9 cellular contexts compared by ENCODE assay signal in the genomic region with DNA sequence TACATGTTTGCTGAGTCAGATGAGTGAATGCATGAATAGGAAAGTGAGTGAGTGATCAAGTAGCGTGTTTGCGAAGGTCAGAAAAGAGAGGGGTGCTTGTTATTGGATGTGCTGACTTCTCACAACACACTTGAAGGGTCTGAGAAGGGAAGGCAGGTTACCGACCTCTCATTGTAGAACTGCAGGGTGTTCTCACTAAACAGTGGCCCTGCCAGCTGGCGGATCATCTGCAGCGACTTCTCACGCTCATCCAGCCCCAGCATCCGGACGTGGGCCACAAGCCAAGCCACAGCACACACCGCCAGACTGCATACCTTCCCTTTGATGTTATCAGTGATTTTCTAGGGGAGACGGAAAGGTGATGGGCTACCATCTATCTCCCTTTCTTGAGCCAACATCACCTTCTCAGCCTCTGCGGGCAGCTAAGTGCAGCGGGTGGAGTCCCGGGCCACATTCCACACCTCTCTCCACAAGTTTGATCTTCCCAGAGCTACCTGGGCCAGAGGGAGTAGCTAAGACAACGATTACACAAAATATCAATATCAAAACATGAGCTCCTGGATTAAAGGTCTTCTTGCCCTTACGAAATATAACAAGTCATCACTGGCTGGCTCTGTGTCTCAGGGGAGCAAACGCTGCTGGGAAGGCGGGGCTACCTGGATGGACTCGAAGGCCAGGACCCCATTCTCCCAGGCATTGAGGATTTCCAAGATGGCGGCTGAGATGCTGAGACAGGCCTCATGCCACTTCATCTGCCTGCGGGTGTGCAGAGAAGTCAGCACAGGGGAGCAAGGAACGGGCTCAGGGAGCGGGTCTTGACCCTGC. TPM values are rescaled to one million over a fixed set of nuclear protein-coding genes. Genes with fewer than 3 reads are reported as not detected.
DNase-seq lines count a peak whose midpoint lies in the region; ATAC-seq, FAIRE-seq and TF ChIP-seq lines count a peak whose summit lies in the region.
"Had no signal": no experiment of that assay in that cellular context is flagged by ENCODE, and none has a peak within 500 bp of the region (broad histone marks: within the 10 kb centered on the region; RNA-seq: fewer than 3 reads in every experiment).

No MANE protein-coding gene starts in this region.

- H3K4me3 ChIP-seq in A549 (no peak overlapping the region), fibroblast of pulmonary artery (replicated peaks; ENCODE audit: low read depth, low read length) (no peak overlapping the region)

- H3K9me3 ChIP-seq in A549, result no peaks in the 10 kb centered on the region

- DNase-seq in A549 (ENCODE audit: low read depth in 1 of 2, low spot score in 1 of 2) (no peak), LoVo (ENCODE audit: low spot score) (peak; percentile 34), activated T-cell treated with anti-CD3 and anti-CD28 coated beads for 24 hours (ENCODE audit: low read depth) (peak; percentile 7), fibroblast of pulmonary artery (ENCODE audit: low read depth) (peak; percentile 35), Right ventricle myocardium superior (no peak), NCI-H187 treated with DMSO at 0.1 percent for 48 hours (lab: John Stamatoyannopoulos, UW) (no peak)

- no peak for FAIRE-seq in A549 (lab: Jason Lieb, UNC)

- TF ChIP-seq CTCF in A549 (IDR thresholded peaks at IDR 0.05) (no peak), fibroblast of pulmonary artery (IDR thresholded peaks at IDR 0.05; ENCODE audit: low read length, missing control alignments) (no peak)

- H3K4me1 ChIP-seq in A549, result peaks cover 31% of the 10 kb centered on the region

- CTCF ChIA-PET in A549 (lab: Yijun Ruan, JAX), result interaction anchor here (0.6 to 23.2 kb wide), 51 partner anchors 13 to 404 kb away, joined by 3 to 625 read pairs (median 5); a partner anchor contains a TSS

- intact Hi-C loops in Right ventricle myocardium superior (cut with DNase I), result no loop called here

- H3K4me2 ChIP-seq in A549, result no peak overlapping the region

- ATAC-seq in A549 (no peak), HG03159 (IDR thresholded peaks at IDR 0.05; ENCODE audit: unreplicated experiment) (no peak), GM18873 (IDR thresholded peaks at IDR 0.05; ENCODE audit: low FRiP score, unreplicated experiment) (no peak), Right ventricle myocardium superior (ENCODE audit: poor library complexity) (no peak)

- WGBS in A549 (ENCODE audit: missing lambda C conversion rate), result 91% methylated on average over 21 of the region's 22 CpGs

- POLR2A ChIA-PET in A549 (lab: Yijun Ruan, JAX), result no interaction called here

- peak overlapping the region; percentile 30 to 56; a peak in 3 of 6 replicates for H3K27ac ChIP-seq in A549

- no peak for TF ChIP-seq EP300 in A549 (IDR thresholded peaks at IDR 0.05)

- TF ChIP-seq POLR2A in A549 (IDR thresholded peaks at IDR 0.05; ENCODE audit: low read length), result no peak

- no peak for TF ChIP-seq RAD21 in A549 (conservative IDR thresholded peaks at IDR 0.05 in 1 of 2, IDR thresholded peaks at IDR 0.05 in 1 of 2)

TF ChIP-seq in A549, 52 proteins besides CTCF, POLR2A, EP300 and RAD21:
- TF ChIP-seq, protein P1, sequence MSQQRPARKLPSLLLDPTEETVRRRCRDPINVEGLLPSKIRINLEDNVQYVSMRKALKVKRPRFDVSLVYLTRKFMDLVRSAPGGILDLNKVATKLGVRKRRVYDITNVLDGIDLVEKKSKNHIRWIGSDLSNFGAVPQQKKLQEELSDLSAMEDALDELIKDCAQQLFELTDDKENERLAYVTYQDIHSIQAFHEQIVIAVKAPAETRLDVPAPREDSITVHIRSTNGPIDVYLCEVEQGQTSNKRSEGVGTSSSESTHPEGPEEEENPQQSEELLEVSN (IDR thresholded peaks at IDR 0.05; ENCODE audit: borderline replicate concordance, low read depth), result no peak
- TF ChIP-seq CBX8 (IDR thresholded peaks at IDR 0.05) (no peak), MAFK (IDR thresholded peaks at IDR 0.05; ENCODE audit: partially characterized antibody) (peak; percentile 31), ZNF302 (CRISPR knock-in tag; IDR thresholded peaks at IDR 0.05) (no peak), SMC3 (IDR thresholded peaks at IDR 0.05) (no peak), PHF8 (IDR thresholded peaks at IDR 0.05; ENCODE audit: borderline replicate concordance, low read depth) (no peak), CHD4 (IDR thresholded peaks at IDR 0.05; ENCODE audit: borderline replicate concordance) (no peak)

RNA-seq across cellular contexts. Expression of a gene that starts 11.0 kb away (rescaled TPM):
- 0.41 TPM in 1 of 2 replicates, not detected in the other for polyA plus RNA-seq in A549 (2011; rRNA removed)
- 0.03 TPM in 1 of 2 replicates, not detected in the other for polyA plus RNA-seq in A549 (2012; cell fraction: cytosol; rRNA removed)
- polyA plus RNA-seq in A549 (2012; cell fraction: nucleus; rRNA removed), result 0.04 TPM in 1 of 2 replicates, not detected in the other
- polyA plus RNA-seq in A549 (2017; fragmentation: RNase III; extraction: RNeasy Plus Mini Kit Qiagen cat#74134 plus additional on column Dnase treatment), result not detected in 3 replicates
- not detected in 2 replicates for polyA minus RNA-seq in A549 (2011; rRNA and poly(A)+ RNA removed)
- total RNA-seq in Right ventricle myocardium superior, result not detected
- total RNA-seq: mucosa of gallbladder had no signal

RNA-seq across cellular contexts. Expression of a gene that starts 28.0 kb away (rescaled TPM):
- polyA plus RNA-seq in A549 (2011; rRNA removed), result 63.6 and 89.5 TPM in 2 replicates
- 85.2 and 102 TPM in 2 replicates for polyA plus RNA-seq in A549 (2012; cell fraction: cytosol; rRNA removed)
- 320 and 427 TPM in 2 replicates for polyA plus RNA-seq in A549 (2012; cell fraction: nucleus; rRNA removed)
- 60.7 to 64.5 TPM (median 60.8 TPM) in 3 replicates for polyA plus RNA-seq in A549 (2017; fragmentation: RNase III; extraction: RNeasy Plus Mini Kit Qiagen cat#74134 plus additional on column Dnase treatment)
- polyA minus RNA-seq in A549 (2011; rRNA and poly(A)+ RNA removed), result 129 and 130 TPM in 2 replicates
- total RNA-seq in Right ventricle myocardium superior, result 54.0 TPM

RNA-seq across cellular contexts. Expression of a gene that starts 36.6 kb away (rescaled TPM):
- polyA plus RNA-seq in A549 (2011; rRNA removed), result 20.1 and 27.4 TPM in 2 replicates
- 12.5 and 15.3 TPM in 2 replicates for polyA plus RNA-seq in A549 (2012; cell fraction: cytosol; rRNA removed)
- 10.5 and 13.1 TPM in 2 replicates for polyA plus RNA-seq in A549 (2012; cell fraction: nucleus; rRNA removed)
- 16.1 to 23.7 TPM (median 22.5 TPM) in 3 replicates for polyA plus RNA-seq in A549 (2017; fragmentation: RNase III; extraction: RNeasy Plus Mini Kit Qiagen cat#74134 plus additional on column Dnase treatment)
- polyA minus RNA-seq in A549 (2011; rRNA and poly(A)+ RNA removed), result 25.5 and 26.9 TPM in 2 replicates
- total RNA-seq in Right ventricle myocardium superior, result 80.0 TPM

RNA-seq across cellular contexts. Expression of a gene that starts 45.6 kb away (rescaled TPM):
- polyA plus RNA-seq in A549 (2011; rRNA removed), result 87.7 and 113 TPM in 2 replicates
- polyA plus RNA-seq in A549 (2012; cell fraction: cytosol; rRNA removed), result 172 and 210 TPM in 2 replicates
- polyA plus RNA-seq in A549 (2012; cell fraction: nucleus; rRNA removed), result 255 and 268 TPM in 2 replicates
- 186 to 193 TPM (median 187 TPM) in 3 replicates for polyA plus RNA-seq in A549 (2017; fragmentation: RNase III; extraction: RNeasy Plus Mini Kit Qiagen cat#74134 plus additional on column Dnase treatment)
- 146 and 167 TPM in 2 replicates for polyA minus RNA-seq in A549 (2011; rRNA and poly(A)+ RNA removed)
- total RNA-seq in Right ventricle myocardium superior, result 88.0 TPM

Comparison
In these comparisons a context has a peak if more than half of its experiments do, and no peak if none do; other contexts are left out.
1. DNase-seq: peak in LoVo (single experiment), activated T-cell treated with anti-CD3 and anti-CD28 coated beads for 24 hours (single experiment) and fibroblast of pulmonary artery (single experiment); none in A549 (0 of 2), Right ventricle myocardium superior (single experiment) and NCI-H187 treated with DMSO at 0.1 percent for 48 hours (single experiment).